In the genomic region with DNA sequence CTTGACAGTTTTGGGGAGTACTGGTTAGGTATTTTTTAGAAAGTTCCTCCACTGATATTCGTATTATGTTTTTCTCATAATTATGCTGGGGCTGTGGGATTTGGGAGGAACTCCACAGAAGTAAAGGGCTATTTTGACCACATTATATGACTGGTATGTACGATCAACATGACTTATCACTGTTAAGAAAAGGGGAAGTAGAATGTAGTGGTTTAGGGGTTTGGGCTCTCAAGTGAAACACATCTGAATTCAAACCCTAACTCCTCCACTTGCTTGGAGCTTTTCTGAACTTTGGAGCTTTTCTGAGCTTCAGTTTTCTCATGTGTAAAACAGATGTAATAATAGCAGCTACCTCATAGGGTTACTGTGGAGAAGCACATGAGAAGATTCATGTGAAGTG, we compare ENCODE assay signal across 11 cellular contexts.
DNase-seq lines count a peak whose midpoint lies in the region; ATAC-seq and TF ChIP-seq lines count a peak whose summit lies in the region.
"Had no signal": no experiment of that assay in that cellular context is flagged by ENCODE, and none has a peak within 500 bp of the region (broad histone marks: within the 10 kb centered on the region; RNA-seq: fewer than 3 reads in every experiment).

No MANE protein-coding gene starts in this region.

- no peak overlapping the region for H3K27ac Mint-ChIP-seq in naive thymus-derived CD4-positive, alpha-beta T cell
- no peak overlapping the region for H3K27ac Mint-ChIP-seq in stimulated activated naive CD8-positive, alpha-beta T cell treated with anti-CD3 and anti-CD28 coated beads, Interleukin-15, amount 100 ng/mL, for 72 hours
- H3K27ac Mint-ChIP-seq: type B pancreatic cell had no signal

- H3K4me3 ChIP-seq in naive thymus-derived CD4-positive, alpha-beta T cell (ENCODE audit: low read length), result no peak overlapping the region
- no peak overlapping the region for H3K4me3 ChIP-seq in breast epithelium
- H3K4me3 ChIP-seq: cardiac muscle cell, K562 had no signal

- no peaks in the 10 kb centered on the region for H3K36me3 Mint-ChIP-seq in naive thymus-derived CD4-positive, alpha-beta T cell
- H3K36me3 Mint-ChIP-seq: type B pancreatic cell had no signal

- H3K4me1 Mint-ChIP-seq in naive thymus-derived CD4-positive, alpha-beta T cell, result peaks cover 0 to 5% (median 0%) of the 10 kb centered on the region in 7 donors
- H3K4me1 Mint-ChIP-seq in stimulated activated naive CD8-positive, alpha-beta T cell treated with anti-CD3 and anti-CD28 coated beads, Interleukin-15, amount 100 ng/mL, for 72 hours, result no peaks in the 10 kb centered on the region

- H3K27me3 ChIP-seq in naive thymus-derived CD4-positive, alpha-beta T cell (ENCODE audit: control insufficient read depth in 2 of 2, insufficient read depth in 2 of 2, low read length in 2 of 2), result no peaks in the 10 kb centered on the region
- H3K27me3 ChIP-seq in breast epithelium, result no peaks in the 10 kb centered on the region
- H3K27me3 ChIP-seq: cardiac muscle cell had no signal

- H3K9me3 Mint-ChIP-seq in naive thymus-derived CD4-positive, alpha-beta T cell, result peaks cover 0 to 8% (median 2%) of the 10 kb centered on the region in 11 donors
- H3K9me3 Mint-ChIP-seq in stimulated activated naive CD8-positive, alpha-beta T cell treated with anti-CD3 and anti-CD28 coated beads, Interleukin-15, amount 100 ng/mL, for 72 hours, result peaks cover 0 to 7% of the 10 kb centered on the region in 2 donors
- H3K9me3 Mint-ChIP-seq: type B pancreatic cell had no signal

- POLR2A ChIA-PET in naive thymus-derived CD4-positive, alpha-beta T cell (lab: Charles Lee), result no interaction called here

- peak; percentile 96 for ATAC-seq in GM19025 (IDR thresholded peaks at IDR 0.05; ENCODE audit: low read depth, unreplicated experiment)
- ATAC-seq in HG02642 (IDR thresholded peaks at IDR 0.05; ENCODE audit: poor library complexity, unreplicated experiment), result peak; percentile 99
- peak; percentile 98 for ATAC-seq in HG03558 (IDR thresholded peaks at IDR 0.05; ENCODE audit: extremely low read depth, unreplicated experiment)
- ATAC-seq in naive thymus-derived CD4-positive, alpha-beta T cell, result peak; percentile 41
- ATAC-seq in stimulated activated naive CD8-positive, alpha-beta T cell treated with anti-CD3 and anti-CD28 coated beads, Interleukin-15, amount 100 ng/mL, for 72 hours, result no peak
- ATAC-seq: K562 had no signal

- H3K9me3 ChIP-seq in naive thymus-derived CD4-positive, alpha-beta T cell (ENCODE audit: control insufficient read depth in 2 of 3, low read length in 3 of 3), result no peaks in the 10 kb centered on the region
- H3K9me3 ChIP-seq in breast epithelium, result no peaks in the 10 kb centered on the region

- no peak overlapping the region for H3K27ac ChIP-seq in naive thymus-derived CD4-positive, alpha-beta T cell (ENCODE audit: low read depth, low read length)
- H3K27ac ChIP-seq in breast epithelium, result no peak overlapping the region
- H3K27ac ChIP-seq: cardiac muscle cell had no signal

- H3K27me3 Mint-ChIP-seq in naive thymus-derived CD4-positive, alpha-beta T cell, result no peaks in the 10 kb centered on the region
- no peaks in the 10 kb centered on the region for H3K27me3 Mint-ChIP-seq in stimulated activated naive CD8-positive, alpha-beta T cell treated with anti-CD3 and anti-CD28 coated beads, Interleukin-15, amount 100 ng/mL, for 72 hours
- H3K27me3 Mint-ChIP-seq: type B pancreatic cell had no signal

- no peak for DNase-seq in naive thymus-derived CD4-positive, alpha-beta T cell
- no peak for DNase-seq in erythroblast (lab: John Stamatoyannopoulos, UW)
- DNase-seq in breast epithelium (ENCODE audit: low spot score in 2 of 2), result no peak
- DNase-seq in stimulated activated naive CD8-positive, alpha-beta T cell treated with anti-CD3 and anti-CD28 coated beads, Interleukin-15, amount 100 ng/mL, for 72 hours, result no peak
- DNase-seq: activated CD8-positive, alpha-beta memory T cell treated with anti-CD3 and anti-CD28 coated beads for 24 hours had no signal

- no peak for TF ChIP-seq CTCF in breast epithelium (IDR thresholded peaks at IDR 0.05)

- no peak overlapping the region for H3K4me3 Mint-ChIP-seq in naive thymus-derived CD4-positive, alpha-beta T cell
- no peak overlapping the region for H3K4me3 Mint-ChIP-seq in stimulated activated naive CD8-positive, alpha-beta T cell treated with anti-CD3 and anti-CD28 coated beads, Interleukin-15, amount 100 ng/mL, for 72 hours
- H3K4me3 Mint-ChIP-seq: type B pancreatic cell had no signal

- no peak for TF ChIP-seq POLR2A in erythroblast (IDR thresholded peaks at IDR 0.05; ENCODE audit: low read length)
- no peak for TF ChIP-seq POLR2A in breast epithelium (IDR thresholded peaks at IDR 0.05)

- CTCF ChIA-PET in naive thymus-derived CD4-positive, alpha-beta T cell (lab: Charles Lee), result no interaction called here

- no peaks in the 10 kb centered on the region for H3K4me1 ChIP-seq in naive thymus-derived CD4-positive, alpha-beta T cell (ENCODE audit: control insufficient read depth in 2 of 2, insufficient read depth in 2 of 2, low read length in 2 of 2)
- H3K4me1 ChIP-seq in breast epithelium, result no peaks in the 10 kb centered on the region

- intact Hi-C loops in naive thymus-derived CD4-positive, alpha-beta T cell (cut with micrococcal nuclease), result no loop called here
- intact Hi-C loops in breast epithelium (cut with DNase I; ENCODE audit: low total_unique reads), result no loop called here

- no peaks in the 10 kb centered on the region for H3K36me3 ChIP-seq in naive thymus-derived CD4-positive, alpha-beta T cell (ENCODE audit: control insufficient read depth in 2 of 3, insufficient read depth in 3 of 3, low read length in 3 of 3)
- H3K36me3 ChIP-seq in breast epithelium, result no peaks in the 10 kb centered on the region
- H3K36me3 ChIP-seq: cardiac muscle cell had no signal
